ENCODE assay signal across 1 cellular context in the genomic region with DNA sequence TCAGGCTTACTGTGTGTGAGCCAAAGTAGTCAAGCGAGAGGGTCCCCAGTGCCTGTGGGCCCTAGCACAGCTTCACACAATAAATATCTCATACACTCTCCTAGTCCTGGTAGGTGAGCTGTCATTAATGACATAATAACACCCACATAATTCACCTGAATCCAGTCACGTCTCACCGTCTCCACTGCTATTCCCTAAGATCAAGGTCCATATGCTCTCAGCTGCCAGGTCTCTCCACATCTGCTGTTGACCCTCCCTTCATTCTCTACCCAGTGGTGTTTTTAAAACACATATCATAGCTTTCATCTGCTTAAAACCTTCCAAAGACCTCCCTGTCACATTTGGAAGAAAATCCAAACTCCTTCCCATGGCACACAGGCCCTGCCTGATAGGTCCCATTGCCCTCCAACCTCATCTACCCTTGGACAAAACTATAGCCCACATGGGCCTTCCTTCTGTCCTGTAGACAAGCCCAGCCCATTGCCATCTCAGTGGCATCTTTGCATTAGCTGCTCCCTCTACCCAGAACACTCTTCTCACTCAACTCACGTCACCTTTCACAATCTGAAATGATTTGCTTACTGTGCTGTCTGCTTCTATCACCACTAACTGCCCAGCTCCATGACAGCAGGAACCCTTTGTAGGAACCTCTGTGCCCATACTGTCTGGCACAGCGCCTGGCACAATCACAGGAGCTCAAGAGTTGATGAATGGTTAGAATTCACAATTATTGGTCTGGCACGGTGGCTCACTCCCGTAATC.
TF ChIP-seq lines count a peak whose summit lies in the region.

No MANE protein-coding gene starts in this region.

TF ChIP-seq in GM23338, 12 proteins besides CTCF, POLR2A, EP300 and RAD21 (continued from another document):
- TF ChIP-seq, protein P1, sequence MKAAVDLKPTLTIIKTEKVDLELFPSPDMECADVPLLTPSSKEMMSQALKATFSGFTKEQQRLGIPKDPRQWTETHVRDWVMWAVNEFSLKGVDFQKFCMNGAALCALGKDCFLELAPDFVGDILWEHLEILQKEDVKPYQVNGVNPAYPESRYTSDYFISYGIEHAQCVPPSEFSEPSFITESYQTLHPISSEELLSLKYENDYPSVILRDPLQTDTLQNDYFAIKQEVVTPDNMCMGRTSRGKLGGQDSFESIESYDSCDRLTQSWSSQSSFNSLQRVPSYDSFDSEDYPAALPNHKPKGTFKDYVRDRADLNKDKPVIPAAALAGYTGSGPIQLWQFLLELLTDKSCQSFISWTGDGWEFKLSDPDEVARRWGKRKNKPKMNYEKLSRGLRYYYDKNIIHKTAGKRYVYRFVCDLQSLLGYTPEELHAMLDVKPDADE (IDR thresholded peaks at IDR 0.05), result no peak
- TF ChIP-seq JUNB (IDR thresholded peaks at IDR 0.05; ENCODE audit: unreplicated experiment), result no peak
- TF ChIP-seq NANOG (IDR thresholded peaks at IDR 0.05; ENCODE audit: borderline replicate concordance), result no peak
